13 cellular contexts compared by ENCODE assay signal in genomic region chr20:25315418-25316210, GRCh38.
DNase-seq lines count a peak whose midpoint lies in the region; ATAC-seq and TF ChIP-seq lines count a peak whose summit lies in the region.
"Had no signal": no experiment of that assay in that cellular context is flagged by ENCODE, and none has a peak within 500 bp of the region (broad histone marks: within the 10 kb centered on the region; RNA-seq: fewer than 3 reads in every experiment).

No MANE protein-coding gene starts in this region.

- no peaks in the 10 kb centered on the region for H3K9me3 Mint-ChIP-seq in activated CD8-positive, alpha-beta memory T cell treated with anti-CD3 and anti-CD28 coated beads, Interleukin-2, amount 10 ng/mL, durations not matched to agents 7 days and 5 days (ENCODE audit: low read depth)
- H3K9me3 Mint-ChIP-seq: activated naive CD8-positive, alpha-beta T cell treated with anti-CD3 and anti-CD28 coated beads, Interleukin-2, amount 50 U/mL, for 24 hours had no signal

- H3K4me1 ChIP-seq in thyroid gland (peaks cover 11 to 16% of the 10 kb centered on the region in 2 donors), heart right ventricle (peaks cover 9 to 50% (median 28%) of the 10 kb centered on the region in 9 donors), A673 (ENCODE audit: insufficient read depth, low read length, poor library complexity, severe bottlenecking) (no peaks in the 10 kb centered on the region)

- TF ChIP-seq CTCF in thyroid gland (IDR thresholded peaks at IDR 0.05), result no peak
- TF ChIP-seq CTCF in heart right ventricle (IDR thresholded peaks at IDR 0.05), result no peak
- TF ChIP-seq CTCF in A673 (conservative IDR thresholded peaks at IDR 0.05; ENCODE audit: low read depth, low read length), result no peak

- POLR2A ChIA-PET in A673 (lab: Charles Lee; ENCODE audit: low non-redundant PET), result no interaction called here

- no peak for ATAC-seq in activated CD8-positive, alpha-beta memory T cell treated with anti-CD3 and anti-CD28 coated beads, Interleukin-2, amount 10 ng/mL, durations not matched to agents 7 days and 5 days
- ATAC-seq in heart right ventricle, result no peak
- ATAC-seq: activated naive CD8-positive, alpha-beta T cell treated with anti-CD3 and anti-CD28 coated beads, Interleukin-2, amount 50 U/mL, for 24 hours had no signal

- BruUV-seq in A673 (replicated peaks; lab: Mats Ljungman, UMichigan), result no TSS peak

- peaks cover 29% of the 10 kb centered on the region for H3K4me1 Mint-ChIP-seq in activated CD8-positive, alpha-beta memory T cell treated with anti-CD3 and anti-CD28 coated beads, Interleukin-2, amount 10 ng/mL, durations not matched to agents 7 days and 5 days

- H3K9me3 ChIP-seq in thyroid gland, result no peaks in the 10 kb centered on the region
- no peaks in the 10 kb centered on the region for H3K9me3 ChIP-seq in heart right ventricle
- no peaks in the 10 kb centered on the region for H3K9me3 ChIP-seq in A673 (ENCODE audit: low read depth, low read length, poor library complexity, severe bottlenecking)

- H3K4me3 Mint-ChIP-seq in activated CD8-positive, alpha-beta memory T cell treated with anti-CD3 and anti-CD28 coated beads, Interleukin-2, amount 10 ng/mL, durations not matched to agents 7 days and 5 days, result no peak overlapping the region
- H3K4me3 Mint-ChIP-seq: activated naive CD8-positive, alpha-beta T cell treated with anti-CD3 and anti-CD28 coated beads, Interleukin-2, amount 50 U/mL, for 24 hours had no signal

- no peaks in the 10 kb centered on the region for H3K27me3 Mint-ChIP-seq in activated CD8-positive, alpha-beta memory T cell treated with anti-CD3 and anti-CD28 coated beads, Interleukin-2, amount 10 ng/mL, durations not matched to agents 7 days and 5 days
- H3K27me3 Mint-ChIP-seq: activated naive CD8-positive, alpha-beta T cell treated with anti-CD3 and anti-CD28 coated beads, Interleukin-2, amount 50 U/mL, for 24 hours had no signal

- WGBS in thyroid gland, 2 donors, result 87 to 91% methylated on average over 8 of the region's 8 CpGs
- WGBS in heart right ventricle, 2 donors, result 89 to 92% methylated on average over 8 of the region's 8 CpGs

- TF ChIP-seq POLR2A in thyroid gland (IDR thresholded peaks at IDR 0.05) (no peak), erythroblast (IDR thresholded peaks at IDR 0.05; ENCODE audit: low read length) (no peak)

- CTCF ChIA-PET in activated CD8-positive, alpha-beta memory T cell treated with anti-CD3 and anti-CD28 coated beads, Interleukin-2, amount 10 ng/mL, durations not matched to agents 7 days and 5 days (lab: Charles Lee), result interaction anchor here (2.1 kb wide), 1 partner anchor 20 kb away, joined by 8 read pairs; no protein-coding TSS in a partner anchor
- CTCF ChIA-PET in A673 (lab: Charles Lee), result no interaction called here

- H3K36me3 Mint-ChIP-seq in activated CD8-positive, alpha-beta memory T cell treated with anti-CD3 and anti-CD28 coated beads, Interleukin-2, amount 10 ng/mL, durations not matched to agents 7 days and 5 days, result peaks cover 5% of the 10 kb centered on the region

- H3K27me3 ChIP-seq in thyroid gland, result no peaks in the 10 kb centered on the region
- H3K27me3 ChIP-seq in heart right ventricle, result no peaks in the 10 kb centered on the region
- H3K27me3 ChIP-seq in A673 (replicated peaks; ENCODE audit: insufficient read depth, low read depth, low read length, poor library complexity), result no peaks in the 10 kb centered on the region

- H3K4me3 ChIP-seq in thyroid gland (replicated peaks in 1 of 3), result no peak overlapping the region
- no peak overlapping the region for H3K4me3 ChIP-seq in heart right ventricle
- H3K4me3 ChIP-seq in A673 (ENCODE audit: low read depth, low read length, poor library complexity, severe bottlenecking), result no peak overlapping the region

- H3K36me3 ChIP-seq in thyroid gland (peaks cover 0 to 5% of the 10 kb centered on the region in 2 donors), heart right ventricle (peaks cover 0 to 13% (median 0%) of the 10 kb centered on the region in 9 donors), A673 (ENCODE audit: insufficient read depth, low read length, poor library complexity, severe bottlenecking) (no peaks in the 10 kb centered on the region)

- no peak overlapping the region for H3K27ac Mint-ChIP-seq in activated CD8-positive, alpha-beta memory T cell treated with anti-CD3 and anti-CD28 coated beads, Interleukin-2, amount 10 ng/mL, durations not matched to agents 7 days and 5 days
- H3K27ac Mint-ChIP-seq: activated naive CD8-positive, alpha-beta T cell treated with anti-CD3 and anti-CD28 coated beads, Interleukin-2, amount 50 U/mL, for 24 hours had no signal

- DNase-seq in activated CD8-positive, alpha-beta memory T cell treated with anti-CD3 and anti-CD28 coated beads, Interleukin-2, amount 50 U/mL, for 48 hours, result peak; percentile 36
- DNase-seq in activated CD8-positive, alpha-beta memory T cell treated with anti-CD3 and anti-CD28 coated beads, Interleukin-2, amount 10 ng/mL, durations not matched to agents 7 days and 5 days, result no peak
- DNase-seq in RPMI8226 (peak; percentile 71), iris pigment epithelial cell (ENCODE audit: low read depth) (peak; percentile 78), thyroid gland (peak; percentile 0 to 2), erythroblast (lab: John Stamatoyannopoulos, UW) (no peak), heart right ventricle (no peak), A673 (ENCODE audit: low spot score) (no peak)
- DNase-seq: activated CD4-positive, CD25-positive, alpha-beta regulatory T cell; activated naive CD8-positive, alpha-beta T cell treated with anti-CD3 and anti-CD28 coated beads, Interleukin-2, amount 50 U/mL, for 24 hours; AML-193; NCI-H1417; OCI-M1 had no signal

- no peak overlapping the region for H3K27ac ChIP-seq in thyroid gland
- no peak overlapping the region for H3K27ac ChIP-seq in heart right ventricle
- H3K27ac ChIP-seq in A673 (ENCODE audit: low read depth, low read length, poor library complexity, severe bottlenecking), result no peak overlapping the region

- intact Hi-C loops in thyroid gland (cut with DNase I), result no loop called here
- intact Hi-C loops in heart right ventricle (cut with DNase I), result loop anchor here in 3 of 10 donors (10.0 kb wide), 1 partner anchor 79 kb away; the partner anchor contains the start of gene ABHD12 (in 3 of the 3)
- intact Hi-C loops in A673 (cut with micrococcal nuclease; ENCODE audit: unreplicated experiment), result no loop called here

Comparison
In these comparisons a context has a peak if more than half of its experiments do, and no peak if none do; other contexts are left out.
1. DNase-seq: peak in activated CD8-positive, alpha-beta memory T cell treated with anti-CD3 and anti-CD28 coated beads, Interleukin-2, amount 50 U/mL, for 48 hours (single experiment), RPMI8226 (single experiment), iris pigment epithelial cell (single experiment) and thyroid gland (2 of 2); none in activated CD8-positive, alpha-beta memory T cell treated with anti-CD3 and anti-CD28 coated beads, Interleukin-2, amount 10 ng/mL, durations not matched to agents 7 days and 5 days (single experiment), erythroblast (0 of 2), heart right ventricle (0 of 2) and A673 (single experiment).